23 cellular contexts compared by ENCODE assay signal in the genomic region with DNA sequence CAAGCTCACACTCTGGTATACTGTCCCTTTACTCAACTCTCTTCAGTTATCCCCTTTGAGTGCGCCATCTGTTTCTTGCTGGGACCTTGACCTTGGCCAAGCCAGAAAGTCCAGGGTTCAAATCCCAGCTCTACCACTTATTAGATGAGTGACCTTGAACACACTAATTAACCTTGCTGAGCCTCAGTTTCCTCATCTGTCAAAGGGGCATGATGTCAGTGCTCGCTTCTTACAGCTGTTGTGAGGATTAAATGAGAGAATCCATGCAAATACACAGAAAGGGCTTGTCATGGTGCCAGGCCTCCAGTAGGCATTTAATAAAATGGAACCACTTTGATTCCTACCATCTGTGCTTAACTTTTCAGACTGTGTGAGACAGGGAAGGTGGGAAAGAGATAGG. TPM values are rescaled to one million over a fixed set of nuclear protein-coding genes. Genes with fewer than 3 reads are reported as not detected.
"Had no signal": no experiment of that assay in that cellular context is flagged by ENCODE, and none has a peak within 500 bp of the region (broad histone marks: within the 10 kb centered on the region; RNA-seq: fewer than 3 reads in every experiment).

No MANE protein-coding gene starts in this region.

- H3K4me3 ChIP-seq: SJCRH30 had no signal

- H3K9ac ChIP-seq: KMS-11 had no signal

- FAIRE-seq: HTR-8/SVneo had no signal

- H3K27ac ChIP-seq: HL-60, KMS-11, SJCRH30 had no signal

- H3K4me1 ChIP-seq: SJCRH30 had no signal

- ATAC-seq: Panc1, PC-3, Right ventricle myocardium inferior, SK-N-SH treated with all-trans-retinoic acid at 6 μM for 48 hours had no signal

- DNase-seq: MV-4-11; NCI-H1048; NCI-H1105; NCI-H1436 treated with DMSO at 0.1 percent for 48 hours; NCI-H1694; NCI-H187 treated with DMSO at 0.1 percent for 48 hours; NCI-H2029 treated with DMSO at 0.1 percent for 48 hours; NCI-H2171 treated with DMSO at 0.1 percent for 48 hours; NCI-H446 treated with DMSO at 0.1 percent for 48 hours; NCI-H510A treated with DMSO at 0.1 percent for 48 hours; NCI-H526; NCI-H748 treated with DMSO at 0.1 percent for 48 hours; NK-92 treated with Interleukin-12 subunit alpha and Interleukin-12 subunit beta, amount 100 ng/mL, for 24 hours; PC-3; SHP77 treated with DMSO at 0.1 percent for 48 hours; SJCRH30; T-helper 1 cell had no signal

- H3K9me3 ChIP-seq: SJCRH30 had no signal

- H3K36me3 ChIP-seq: SJCRH30 had no signal

- H3K4me2 ChIP-seq: KMS-11 had no signal

RNA-seq across cellular contexts. Expression of gene C6orf132, which starts 34.3 kb away (rescaled TPM):
- total RNA-seq: SJCRH30 had no signal
